ENCODE assay signal across 17 cellular contexts in genomic region chr9:31807574-31808256, GRCh38.
A peak's percentile ranks its signal among the peaks of the same experiment; 100 is the strongest.
DNase-seq lines count a peak whose midpoint lies in the region; ATAC-seq, FAIRE-seq and TF ChIP-seq lines count a peak whose summit lies in the region.
"Had no signal": no experiment of that assay in that cellular context is flagged by ENCODE, and none has a peak within 500 bp of the region (broad histone marks: within the 10 kb centered on the region; RNA-seq: fewer than 3 reads in every experiment).

No MANE protein-coding gene starts in this region.

- H3K9me3 ChIP-seq in GM12878 (replicated peaks; ENCODE audit: control insufficient read depth, insufficient read depth, low read length) (no peaks in the 10 kb centered on the region), neural progenitor cell (ENCODE audit: low read depth) (no peaks in the 10 kb centered on the region)
- H3K9me3 ChIP-seq: right atrium auricular region had no signal

- POLR2A ChIA-PET in GM12878 (lab: Charles Lee), result no interaction called here

- no peaks in the 10 kb centered on the region for H3K36me3 ChIP-seq in GM06990 (ENCODE audit: control insufficient read depth, insufficient read depth, low read length)
- no peaks in the 10 kb centered on the region for H3K36me3 ChIP-seq in GM12878 (ENCODE audit: control insufficient read depth in 2 of 2, insufficient read depth in 2 of 2, low read length in 1 of 2)
- no peaks in the 10 kb centered on the region for H3K36me3 ChIP-seq in neural progenitor cell
- H3K36me3 ChIP-seq: heart right ventricle, right atrium auricular region had no signal

- H3K4me2 ChIP-seq in GM12878 (ENCODE audit: control insufficient read depth, insufficient read depth), result no peak overlapping the region
- H3K4me2 ChIP-seq in neural progenitor cell, result no peak overlapping the region

- in situ Hi-C loops in KBM-7 (cut with MboI; ENCODE audit: low pct_unique_long_range_greater_than_20kb, low sequenced_read_pairs), result no loop called here
- in situ Hi-C loops in GM12878 (cut with MboI), result no loop called here

- H2AFZ ChIP-seq in GM12878 (ENCODE audit: control insufficient read depth, low read depth, low read length) (no peak overlapping the region), neural progenitor cell (replicated peaks) (peak overlapping the region; percentile 69)

- no peaks in the 10 kb centered on the region for H3F3A ChIP-seq in neural progenitor cell (ENCODE audit: low read depth)

- no peak overlapping the region for H3K27ac Mint-ChIP-seq in neural progenitor cell
- H3K27ac Mint-ChIP-seq in activated T-helper 17 cell treated with anti-CD3 and anti-CD28 coated beads, Interleukin-2, amount 50 U/mL, for 72 hours, result no peak overlapping the region

- TF ChIP-seq CTCF in GM06990 (IDR thresholded peaks at IDR 0.05; ENCODE audit: insufficient read depth, low read length, poor library complexity, severe bottlenecking), result peak; percentile 32
- TF ChIP-seq CTCF in GM12878 (IDR thresholded peaks at IDR 0.05 in 2 of 3, conservative IDR thresholded peaks at IDR 0.05 in 1 of 3; ENCODE audit: control insufficient read depth in 2 of 3, extremely low read depth in 1 of 3, insufficient read depth in 1 of 3, low read depth in 3 of 3, low read length in 3 of 3), result 0 out of 6 replicates have a peak, but pooled peaks of 2 of the 3 experiments have one; percentile 7 to 15
- peak; percentile 33 for TF ChIP-seq CTCF in neural progenitor cell (IDR thresholded peaks at IDR 0.05)

- H3K27me3 ChIP-seq in GM06990 (replicated peaks; ENCODE audit: control insufficient read depth, insufficient read depth, low read length) (no peaks in the 10 kb centered on the region; the same call in 1 of the 2 replicates), GM12878 (replicated peaks in 1 of 2; ENCODE audit: control insufficient read depth in 2 of 2, insufficient read depth in 2 of 2, low read length in 1 of 2) (no peaks in the 10 kb centered on the region), neural progenitor cell (no peaks in the 10 kb centered on the region)
- H3K27me3 ChIP-seq: heart right ventricle, right atrium auricular region had no signal

- BruUV-seq in GM12878 (replicated peaks; lab: Mats Ljungman, UMichigan), result no TSS peak

- RAD21 ChIA-PET in GM12878 (lab: Charles Lee; ENCODE audit: unreplicated experiment), result no interaction called here

- H3K27ac ChIP-seq in GM12878 (ENCODE audit: control insufficient read depth, insufficient read depth), result no peak overlapping the region
- no peak overlapping the region for H3K27ac ChIP-seq in neural progenitor cell
- H3K27ac ChIP-seq: heart right ventricle, right atrium auricular region had no signal

- SMC1A ChIA-PET in GM12878 (lab: Charles Lee; ENCODE audit: uncharacterized antibody, unreplicated experiment), result no interaction called here

- H3K9me3 Mint-ChIP-seq in neural progenitor cell, result no peaks in the 10 kb centered on the region
- no peaks in the 10 kb centered on the region for H3K9me3 Mint-ChIP-seq in activated T-helper 17 cell treated with anti-CD3 and anti-CD28 coated beads, Interleukin-2, amount 50 U/mL, for 72 hours

- FAIRE-seq in GM12878 (lab: Jason Lieb, UNC), result no peak
- FAIRE-seq: G401.6 had no signal

- TF ChIP-seq RAD21 in GM12878 (IDR thresholded peaks at IDR 0.05; ENCODE audit: insufficient read depth, low read depth, low read length), result peak; percentile 28; the same call in 1 of the 2 replicates

- DNase-seq in GM06990 (ENCODE audit: extremely low read depth, insufficient read length) (no peak), KBM-7 (peak; percentile 3), GM12878 (ENCODE audit: low read depth, low spot score) (no peak), neural progenitor cell (ENCODE audit: low spot score) (peak; percentile 24), CD1c-positive myeloid dendritic cell (ENCODE audit: extremely low spot score) (no peak)
- DNase-seq in activated CD4-positive, alpha-beta T cell treated with anti-CD3 and anti-CD28 coated beads for 48 hours, result no peak
- no peak for DNase-seq in activated CD8-positive, alpha-beta memory T cell treated with anti-CD3 and anti-CD28 coated beads, Interleukin-2, amount 50 U/mL, for 48 hours
- DNase-seq: activated CD4-positive, alpha-beta T cell treated with anti-CD3 and anti-CD28 coated beads for 1 hour; heart right ventricle; NCI-H1092; stimulated activated CD4-positive, alpha-beta T cell treated with anti-CD3 and anti-CD28 coated beads, Interleukin-4, amount 100 ng/mL, for 1 hour had no signal

- no peaks in the 10 kb centered on the region for H3K36me3 Mint-ChIP-seq in neural progenitor cell
- H3K36me3 Mint-ChIP-seq in activated T-helper 17 cell treated with anti-CD3 and anti-CD28 coated beads, Interleukin-2, amount 50 U/mL, for 72 hours (ENCODE audit: low read depth), result no peaks in the 10 kb centered on the region
- H3K36me3 Mint-ChIP-seq: CD14-positive monocyte had no signal

- H3K4me3 Mint-ChIP-seq in neural progenitor cell, result no peak overlapping the region
- no peak overlapping the region for H3K4me3 Mint-ChIP-seq in activated T-helper 17 cell treated with anti-CD3 and anti-CD28 coated beads, Interleukin-2, amount 50 U/mL, for 72 hours
- H3K4me3 Mint-ChIP-seq: CD14-positive monocyte had no signal

- H3K79me2 ChIP-seq in GM12878 (ENCODE audit: control insufficient read depth, insufficient read depth, low read length), result no peaks in the 10 kb centered on the region
- no peaks in the 10 kb centered on the region for H3K79me2 ChIP-seq in neural progenitor cell (ENCODE audit: low read depth)

- H3K4me1 Mint-ChIP-seq in neural progenitor cell, result no peaks in the 10 kb centered on the region
- no peaks in the 10 kb centered on the region for H3K4me1 Mint-ChIP-seq in activated T-helper 17 cell treated with anti-CD3 and anti-CD28 coated beads, Interleukin-2, amount 50 U/mL, for 72 hours
- H3K4me1 Mint-ChIP-seq: CD14-positive monocyte had no signal

- TF ChIP-seq EP300 in GM12878 (IDR thresholded peaks at IDR 0.05; ENCODE audit: borderline replicate concordance in 1 of 2, control insufficient read depth in 1 of 2, low read depth in 2 of 2, low read length in 2 of 2), result no peak

- 39% methylated on average over 17 of the region's 17 CpGs for WGBS in GM12878 (ENCODE audit: insufficient coverage, insufficient replicate concordance, low lambda C conversion rate, missing lambda C conversion rate)

- no peaks in the 10 kb centered on the region for H3K4me1 ChIP-seq in GM12878 (ENCODE audit: control insufficient read depth, insufficient read depth, low read length)
- H3K4me1 ChIP-seq in neural progenitor cell, result no peaks in the 10 kb centered on the region
- H3K4me1 ChIP-seq: heart right ventricle, right atrium auricular region had no signal

- no peak overlapping the region for H3K9ac ChIP-seq in GM12878 (ENCODE audit: control insufficient read depth, insufficient read depth, low read length)
- H3K9ac ChIP-seq in neural progenitor cell, result no peak overlapping the region

- no peak for TF ChIP-seq POLR2A in GM12878 (IDR thresholded peaks at IDR 0.05; ENCODE audit: low read depth, low read length)

- CTCF ChIA-PET in GM12878 (lab: Yijun Ruan, JAX), result no interaction called here

- H3K27me3 Mint-ChIP-seq in neural progenitor cell (ENCODE audit: insufficient read depth, low read depth), result peaks cover 3% of the 10 kb centered on the region
- peaks cover 27% of the 10 kb centered on the region for H3K27me3 Mint-ChIP-seq in activated T-helper 17 cell treated with anti-CD3 and anti-CD28 coated beads, Interleukin-2, amount 50 U/mL, for 72 hours

- H4K20me1 ChIP-seq in GM12878 (ENCODE audit: control insufficient read depth, insufficient read depth) (no peaks in the 10 kb centered on the region), neural progenitor cell (ENCODE audit: low read depth) (no peaks in the 10 kb centered on the region)

- ATAC-seq in GM12878, result peak; percentile 48; the same call in 2 of the 3 replicates
- no peak for ATAC-seq in activated T-helper 17 cell treated with anti-CD3 and anti-CD28 coated beads, Interleukin-2, amount 50 U/mL, for 72 hours (replicated peaks)
- ATAC-seq: esophagus mucosa, heart right ventricle, left lobe of liver had no signal

- no peak overlapping the region for H3K4me3 ChIP-seq in GM06990 (replicated peaks; ENCODE audit: low read depth, low read length)
- H3K4me3 ChIP-seq in GM12878, result no peak overlapping the region
- H3K4me3 ChIP-seq in neural progenitor cell, result no peak overlapping the region
- H3K4me3 ChIP-seq: heart right ventricle, right atrium auricular region had no signal

- intact Hi-C loops in GM12878 (cut with micrococcal nuclease; ENCODE audit: unreplicated experiment), result loop anchor here (10.0 kb wide), 1 partner anchor 447 kb away; no protein-coding TSS in a partner anchor

TF ChIP-seq in GM12878, 131 proteins besides CTCF, POLR2A, EP300 and RAD21:
- TF ChIP-seq GABPA (IDR thresholded peaks at IDR 0.05; ENCODE audit: low read depth) (no peak), JUNB (IDR thresholded peaks at IDR 0.05) (no peak), NR2C2 (IDR thresholded peaks at IDR 0.05; ENCODE audit: borderline replicate concordance, control insufficient read depth, insufficient read length, low read depth) (no peak), ETV6 (conservative IDR thresholded peaks at IDR 0.05 in 1 of 2, IDR thresholded peaks at IDR 0.05 in 1 of 2; ENCODE audit: borderline replicate concordance in 1 of 2, low read depth in 1 of 2) (no peak), CBFB (IDR thresholded peaks at IDR 0.05; ENCODE audit: low read depth) (no peak)

Comparison
In these comparisons a context has a peak if more than half of its experiments do, and no peak if none do; other contexts are left out.
1. DNase-seq: peak in KBM-7 (single experiment) and neural progenitor cell (single experiment); none in GM06990 (single experiment), GM12878 (single experiment), CD1c-positive myeloid dendritic cell (single experiment), activated CD4-positive, alpha-beta T cell treated with anti-CD3 and anti-CD28 coated beads for 48 hours (single experiment) and activated CD8-positive, alpha-beta memory T cell treated with anti-CD3 and anti-CD28 coated beads, Interleukin-2, amount 50 U/mL, for 48 hours (single experiment).
2. Peak in every context shown above with its lines, with median percentiles within 50 percentile points of each other: CTCF ChIP-seq.